Comparison of ENCODE assay signal across 23 cellular contexts in genomic region chr10:44154956-44155355, GRCh38.
"Had no signal": no experiment of that assay in that cellular context is flagged by ENCODE, and none has a peak within 500 bp of the region (broad histone marks: within the 10 kb centered on the region; RNA-seq: fewer than 3 reads in every experiment).

No MANE protein-coding gene starts in this region.

- H3K4me1 ChIP-seq: colonic mucosa, lower lobe of right lung, parathyroid adenoma, stomach had no signal

- H3K36me3 ChIP-seq: colonic mucosa, heart right ventricle, lower lobe of right lung, neutrophil, stomach, tibial artery had no signal

- H3K79me2 ChIP-seq: parathyroid adenoma had no signal

- H2AFZ ChIP-seq: parathyroid adenoma had no signal

- H3K9me3 ChIP-seq: colonic mucosa, neutrophil had no signal

- H3K4me3 ChIP-seq: colonic mucosa, heart right ventricle, left ventricle myocardium inferior, lower lobe of right lung, mucosa of descending colon, stomach, tibial artery had no signal

- H3K27me3 ChIP-seq: colonic mucosa, heart right ventricle, neutrophil, stomach, tibial artery had no signal

- H3K27ac ChIP-seq: colonic mucosa, epithelial cell of prostate, left ventricle myocardium inferior, lower lobe of right lung, neutrophil, parathyroid adenoma, stomach, tibial artery had no signal

- DNase-seq: colonic mucosa; effector CD8-positive, alpha-beta T cell; endodermal cell; foreskin melanocyte; glutamatergic neuron; heart right ventricle; hypothalamus; immature natural killer cell; islet precursor cell; kidney glomerular epithelial cell; left colon; left ventricle myocardium inferior; lower lobe of right lung; mucosa of descending colon; naive B cell; stimulated activated CD4-positive, alpha-beta T cell treated with anti-CD3 and anti-CD28 coated beads, Interleukin-2, amount 100 ng/mL, for 24 hours; stimulated activated CD4-positive, alpha-beta T cell treated with anti-CD3 and anti-CD28 coated beads, Interleukin-4, amount 100 ng/mL, for 24 hours; stimulated activated naive CD4-positive, alpha-beta T cell treated with Interleukin-2 at 50 U/mL for 16 hours; stomach; tibial artery had no signal

- H3K9ac ChIP-seq: parathyroid adenoma had no signal
